ENCODE assay signal across 1 cellular context in the genomic region with DNA sequence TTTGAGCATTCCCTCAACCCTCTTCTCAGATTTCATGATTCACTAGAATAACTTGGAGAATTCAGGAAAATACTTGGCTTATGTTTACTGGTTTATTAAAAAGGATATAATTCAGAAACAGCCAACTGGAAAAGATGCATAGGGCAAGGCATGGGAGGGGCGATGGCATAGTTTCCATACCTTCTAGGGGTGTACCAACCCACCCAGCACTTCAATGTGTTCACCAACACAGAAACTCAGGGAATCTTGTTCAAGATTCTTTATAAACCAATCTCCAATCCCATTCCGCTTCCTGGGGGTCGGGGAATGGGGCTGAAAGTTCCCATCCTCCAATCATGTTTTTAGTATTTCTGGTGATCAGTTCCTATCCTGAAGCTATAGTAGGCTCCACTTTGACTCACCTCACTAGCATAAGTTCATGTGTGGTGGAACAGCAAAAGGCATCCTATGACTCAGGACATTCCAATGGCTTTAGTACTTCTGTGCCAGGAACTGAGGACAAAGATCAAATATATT.
A peak's percentile ranks its signal among the peaks of the same experiment; 100 is the strongest.
TF ChIP-seq lines count a peak whose summit lies in the region.

No MANE protein-coding gene starts in this region.

TF ChIP-seq in IMR-90, 13 proteins besides CTCF, POLR2A, EP300 and RAD21 (continued from another document):
- TF ChIP-seq ELK1 (IDR thresholded peaks at IDR 0.05; ENCODE audit: borderline replicate concordance, low read depth, low read length) (no peak), RFX5 (IDR thresholded peaks at IDR 0.05; ENCODE audit: low read depth, low read length) (no peak), FOS (IDR thresholded peaks at IDR 0.05; ENCODE audit: low read depth, low read length) (peak; percentile 50; the same call in 1 of the 2 replicates), BHLHE40 (IDR thresholded peaks at IDR 0.05; ENCODE audit: low read depth, low read length) (no peak)
- TF ChIP-seq, protein P1, sequence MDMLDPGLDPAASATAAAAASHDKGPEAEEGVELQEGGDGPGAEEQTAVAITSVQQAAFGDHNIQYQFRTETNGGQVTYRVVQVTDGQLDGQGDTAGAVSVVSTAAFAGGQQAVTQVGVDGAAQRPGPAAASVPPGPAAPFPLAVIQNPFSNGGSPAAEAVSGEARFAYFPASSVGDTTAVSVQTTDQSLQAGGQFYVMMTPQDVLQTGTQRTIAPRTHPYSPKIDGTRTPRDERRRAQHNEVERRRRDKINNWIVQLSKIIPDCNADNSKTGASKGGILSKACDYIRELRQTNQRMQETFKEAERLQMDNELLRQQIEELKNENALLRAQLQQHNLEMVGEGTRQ (IDR thresholded peaks at IDR 0.05; ENCODE audit: low read depth, low read length) = no peak
